Comparison of ENCODE assay signal across 1 cellular context in genomic region chr15:85349062-85349461, GRCh38.
TF ChIP-seq lines count a peak whose summit lies in the region.
"Not testable (repeated sequence)": the region's sequence is repeated elsewhere in the genome, so short reads cannot be mapped to it uniquely, and the experiment has no call there.

No MANE protein-coding gene starts in this region.

TF ChIP-seq in HepG2, 621 proteins besides CTCF, POLR2A, EP300 and RAD21 (continued from another document):
- peak; percentile 27; the same call in 1 of the 2 replicates for TF ChIP-seq THRA (CRISPR knock-in tag; IDR thresholded peaks at IDR 0.05; ENCODE audit: borderline replicate concordance)
- TF ChIP-seq HIC2 (CRISPR knock-in tag; IDR thresholded peaks at IDR 0.05; ENCODE audit: low read depth), result peak; percentile 67
- not testable (repeated sequence) for TF ChIP-seq SOX6, NONO (IDR thresholded peaks at IDR 0.05)
- TF ChIP-seq SOX6 (CRISPR knock-in tag; IDR thresholded peaks at IDR 0.05), result peak; percentile 85
- peak; percentile 85 for TF ChIP-seq HNF4A (CRISPR knock-in tag; IDR thresholded peaks at IDR 0.05)
- TF ChIP-seq ATF4 (CRISPR knock-in tag; IDR thresholded peaks at IDR 0.05), result peak in 1 of 2 experiments; percentile 79; a peak in 2 of 4 replicates
- TF ChIP-seq NCOR1 (IDR thresholded peaks at IDR 0.05; ENCODE audit: borderline replicate concordance, low read length), result 0 out of 2 replicates have a peak, but pooled peaks have one; percentile 43
- TF ChIP-seq TBL1XR1 (IDR thresholded peaks at IDR 0.05; ENCODE audit: borderline replicate concordance, low read length, partially characterized antibody), result peak; percentile 58
- peak; percentile 78 for TF ChIP-seq NR2F6 (IDR thresholded peaks at IDR 0.05)
- TF ChIP-seq NR2F6 (CRISPR knock-in tag; IDR thresholded peaks at IDR 0.05), result peak; percentile 88; the same call in 1 of the 2 replicates
- 0 out of 2 replicates have a peak, but pooled peaks have one; percentile 47 for TF ChIP-seq ZNF121 (CRISPR knock-in tag; IDR thresholded peaks at IDR 0.05)
- peak; percentile 69; the same call in 1 of the 2 replicates for TF ChIP-seq MIER3 (CRISPR knock-in tag; IDR thresholded peaks at IDR 0.05; ENCODE audit: borderline replicate concordance)
- TF ChIP-seq FOSL1 (CRISPR knock-in tag; IDR thresholded peaks at IDR 0.05; ENCODE audit: borderline replicate concordance), result peak; percentile 48; the same call in 1 of the 2 replicates
- TF ChIP-seq PAXIP1 (CRISPR knock-in tag; conservative IDR thresholded peaks at IDR 0.05), result peak; percentile 80
- peak; percentile 60; the same call in 1 of the 2 replicates for TF ChIP-seq TBX2 (CRISPR knock-in tag; IDR thresholded peaks at IDR 0.05; ENCODE audit: borderline replicate concordance)
- TF ChIP-seq MED1 (CRISPR knock-in tag; IDR thresholded peaks at IDR 0.05), result peak; percentile 75
- TF ChIP-seq ZNF574 (CRISPR knock-in tag; IDR thresholded peaks at IDR 0.05), result peak; percentile 41; the same call in 1 of the 2 replicates
- TF ChIP-seq ARID3A (IDR thresholded peaks at IDR 0.05; ENCODE audit: low read depth, low read length), result peak; percentile 48; the same call in 1 of the 2 replicates
- TF ChIP-seq SKIL (CRISPR knock-in tag; IDR thresholded peaks at IDR 0.05; ENCODE audit: borderline replicate concordance), result peak; percentile 73
- peak; percentile 70 for TF ChIP-seq POGZ (CRISPR knock-in tag; IDR thresholded peaks at IDR 0.05)
- TF ChIP-seq, protein P1, sequence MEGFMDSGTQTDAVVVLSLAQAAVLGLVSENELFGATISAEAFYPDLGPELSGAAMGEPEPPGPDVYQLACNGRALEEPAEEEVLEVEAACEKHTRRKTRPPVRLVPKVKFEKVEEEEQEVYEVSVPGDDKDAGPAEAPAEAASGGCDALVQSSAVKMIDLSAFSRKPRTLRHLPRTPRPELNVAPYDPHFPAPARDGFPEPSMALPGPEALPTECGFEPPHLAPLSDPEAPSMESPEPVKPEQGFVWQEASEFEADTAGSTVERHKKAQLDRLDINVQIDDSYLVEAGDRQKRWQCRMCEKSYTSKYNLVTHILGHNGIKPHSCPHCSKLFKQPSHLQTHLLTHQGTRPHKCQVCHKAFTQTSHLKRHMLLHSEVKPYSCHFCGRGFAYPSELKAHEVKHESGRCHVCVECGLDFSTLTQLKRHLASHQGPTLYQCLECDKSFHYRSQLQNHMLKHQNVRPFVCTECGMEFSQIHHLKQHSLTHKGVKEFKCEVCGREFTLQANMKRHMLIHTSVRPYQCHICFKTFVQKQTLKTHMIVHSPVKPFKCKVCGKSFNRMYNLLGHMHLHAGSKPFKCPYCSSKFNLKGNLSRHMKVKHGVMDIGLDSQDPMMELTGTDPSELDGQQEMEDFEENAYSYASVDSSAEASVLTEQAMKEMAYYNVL (CRISPR knock-in tag; IDR thresholded peaks at IDR 0.05; ENCODE audit: borderline replicate concordance), result peak; percentile 80; the same call in 1 of the 2 replicates
- peak; percentile 90 for TF ChIP-seq CEBPG (CRISPR knock-in tag; IDR thresholded peaks at IDR 0.05)
- peak; percentile 78; the same call in 1 of the 2 replicates for TF ChIP-seq ZBTB3 (CRISPR knock-in tag; IDR thresholded peaks at IDR 0.05; ENCODE audit: borderline replicate concordance, low read depth)
- peak; percentile 88 for TF ChIP-seq FOSL2 (CRISPR knock-in tag; IDR thresholded peaks at IDR 0.05)
- TF ChIP-seq NONO (CRISPR knock-in tag; conservative IDR thresholded peaks at IDR 0.05), result peak; percentile 65; the same call in 1 of the 2 replicates
- TF ChIP-seq RXRA (CRISPR knock-in tag; IDR thresholded peaks at IDR 0.05), result peak; percentile 43; the same call in 1 of the 2 replicates
- TF ChIP-seq ZNF788 (CRISPR knock-in tag; IDR thresholded peaks at IDR 0.05; ENCODE audit: borderline replicate concordance), result peak; percentile 67; the same call in 1 of the 2 replicates
TF ChIP-seq in HepG2: peak in this region for 101; not testable (repeated sequence) for 520.
